8 cellular contexts compared by ENCODE assay signal in the genomic region with DNA sequence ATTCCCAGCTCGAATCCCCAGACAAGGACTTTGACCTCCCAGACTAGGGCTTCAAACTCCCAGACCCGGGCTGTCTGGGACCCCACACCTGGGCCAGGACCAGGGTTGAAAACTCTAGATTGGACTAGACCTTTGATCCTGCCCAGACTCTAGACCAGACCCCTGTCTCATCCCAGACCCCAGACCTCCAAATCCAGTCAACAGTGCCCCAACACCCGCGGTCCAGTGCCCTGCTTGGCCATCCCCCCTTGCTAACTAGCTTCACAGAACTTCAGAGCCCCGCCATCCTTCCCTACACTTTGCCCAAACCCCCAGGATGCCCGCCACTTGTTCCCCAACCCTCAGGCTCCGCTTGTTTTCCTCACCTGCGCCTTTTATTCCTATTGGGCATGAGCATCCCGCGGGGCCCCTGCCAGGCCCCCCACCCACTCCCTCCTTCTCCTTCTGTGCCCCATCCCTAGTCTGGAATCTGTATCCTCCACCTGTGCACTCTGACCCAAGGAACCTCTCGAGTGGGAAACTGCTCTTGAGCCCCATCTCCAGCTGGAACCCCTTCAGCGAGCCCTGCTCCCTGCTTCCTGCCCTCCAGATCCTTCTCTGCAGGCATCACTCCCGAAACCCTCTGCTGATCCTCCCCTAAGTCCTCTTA. TPM values are rescaled to one million over a fixed set of nuclear protein-coding genes. Genes with fewer than 3 reads are reported as not detected.
DNase-seq lines count a peak whose midpoint lies in the region; ATAC-seq and TF ChIP-seq lines count a peak whose summit lies in the region.

No MANE protein-coding gene starts in this region.

- DNase-seq in RWPE2 (ENCODE audit: low spot score) (no peak), esophagus squamous epithelium (lab: John Stamatoyannopoulos, UW) (no peak), prostate gland (ENCODE audit: low spot score) (no peak), retina (no peak), NCI-H510A (lab: John Stamatoyannopoulos, UW) (no peak)
- DNase-seq in stimulated activated CD4-positive, alpha-beta T cell treated with anti-CD3 and anti-CD28 coated beads, Interleukin-4, amount 100 ng/mL, for 4 hours, result no peak
- DNase-seq in activated CD4-positive, alpha-beta T cell treated with anti-CD3 and anti-CD28 coated beads, Interleukin-2, amount 50 U/mL, for 48 hours, result no peak

- TF ChIP-seq CTCF in RWPE2 (IDR thresholded peaks at IDR 0.05; ENCODE audit: poor library complexity, severe bottlenecking) (no peak), esophagus squamous epithelium (IDR thresholded peaks at IDR 0.05) (no peak), prostate gland (IDR thresholded peaks at IDR 0.05) (no peak)

- H3K4me3 ChIP-seq in GM08714 (ENCODE audit: low read length) (peak overlapping the region; percentile 71), RWPE2 (ENCODE audit: severe bottlenecking) (peak overlapping the region; percentile 89), esophagus squamous epithelium (peak overlapping the region; percentile 74 to 96 (median 88)), prostate gland (peak overlapping the region; percentile 69 to 97)

- no peak for ATAC-seq in RWPE2 (ENCODE audit: low read depth)

- 0% methylated on average over 11 to 13 of the region's 13 CpGs for WGBS in esophagus squamous epithelium, 2 donors
- WGBS in prostate gland, result 0% methylated on average over 13 of the region's 13 CpGs

- intact Hi-C loops in esophagus squamous epithelium (cut with DNase I) (no loop called here), prostate gland (cut with DNase I) (loop anchor here (5.0 kb wide), 1 partner anchor 86 kb away; a partner anchor contains a TSS)

- H3K27ac ChIP-seq in RWPE2 (ENCODE audit: poor library complexity, severe bottlenecking) (peak overlapping the region; percentile 88), esophagus squamous epithelium (peak overlapping the region; percentile 90 to 98 (median 96)), prostate gland (peak overlapping the region; percentile 84 to 89)

- no peaks in the 10 kb centered on the region for H3K9me3 ChIP-seq in RWPE2 (ENCODE audit: severe bottlenecking)
- H3K9me3 ChIP-seq in esophagus squamous epithelium, result no peaks in the 10 kb centered on the region
- no peaks in the 10 kb centered on the region for H3K9me3 ChIP-seq in prostate gland

- H3K36me3 ChIP-seq in RWPE2 (ENCODE audit: low read depth) (peaks cover 17% of the 10 kb centered on the region), esophagus squamous epithelium (no peaks in the 10 kb centered on the region), prostate gland (no peaks in the 10 kb centered on the region)

- no peaks in the 10 kb centered on the region for H3K4me1 ChIP-seq in RWPE2 (ENCODE audit: insufficient read depth, poor library complexity, severe bottlenecking)
- peaks cover 41 to 68% (median 43%) of the 10 kb centered on the region in 3 donors for H3K4me1 ChIP-seq in esophagus squamous epithelium
- H3K4me1 ChIP-seq in prostate gland (replicated peaks), result peaks cover 25% of the 10 kb centered on the region

- H3K27me3 ChIP-seq in RWPE2 (ENCODE audit: insufficient read depth, poor library complexity, severe bottlenecking) (no peaks in the 10 kb centered on the region), esophagus squamous epithelium (no peaks in the 10 kb centered on the region), prostate gland (replicated peaks; ENCODE audit: insufficient read depth) (no peaks in the 10 kb centered on the region)

- no peak for TF ChIP-seq POLR2A in esophagus squamous epithelium (IDR thresholded peaks at IDR 0.05)
- no peak for TF ChIP-seq POLR2A in prostate gland (IDR thresholded peaks at IDR 0.05)

RNA-seq across cellular contexts. Expression of a gene that starts 0.6 kb away (rescaled TPM):
- 100 to 1,000 TPM in 2 of 4 donors, 10 to 100 TPM in 2; 39.8 to 122 (median 76.5) TPM for total RNA-seq in esophagus squamous epithelium
- 100 to 1,000 TPM; 118 to 301 TPM for total RNA-seq in prostate gland

RNA-seq across cellular contexts. Expression of a gene that starts 31.5 kb away (rescaled TPM):
- total RNA-seq in esophagus squamous epithelium, result not detected
- total RNA-seq in prostate gland, result 1 to 10 TPM in 1 of 2 donors, under 1 TPM in 1; 0.41 to 4.0 TPM

RNA-seq across cellular contexts. Expression of a gene that starts 32.3 kb away (rescaled TPM):
- 1 to 10 TPM in 3 of 4 donors, under 1 TPM in 1; 0.70 to 8.2 (median 2.4) TPM for total RNA-seq in esophagus squamous epithelium
- 10 to 100 TPM in 1 of 2 donors, 1 to 10 TPM in 1; 8.7 to 32.0 TPM for total RNA-seq in prostate gland

RNA-seq across cellular contexts. Expression of a gene that starts 42.3 kb away (rescaled TPM):
- not detected for total RNA-seq in esophagus squamous epithelium
- total RNA-seq in prostate gland, result not detected

RNA-seq across cellular contexts. Expression of a gene that starts 45.2 kb away (rescaled TPM):
- total RNA-seq in esophagus squamous epithelium, result not detected
- not detected for total RNA-seq in prostate gland
